ENCODE assay signal across 14 cellular contexts in the genomic region with DNA sequence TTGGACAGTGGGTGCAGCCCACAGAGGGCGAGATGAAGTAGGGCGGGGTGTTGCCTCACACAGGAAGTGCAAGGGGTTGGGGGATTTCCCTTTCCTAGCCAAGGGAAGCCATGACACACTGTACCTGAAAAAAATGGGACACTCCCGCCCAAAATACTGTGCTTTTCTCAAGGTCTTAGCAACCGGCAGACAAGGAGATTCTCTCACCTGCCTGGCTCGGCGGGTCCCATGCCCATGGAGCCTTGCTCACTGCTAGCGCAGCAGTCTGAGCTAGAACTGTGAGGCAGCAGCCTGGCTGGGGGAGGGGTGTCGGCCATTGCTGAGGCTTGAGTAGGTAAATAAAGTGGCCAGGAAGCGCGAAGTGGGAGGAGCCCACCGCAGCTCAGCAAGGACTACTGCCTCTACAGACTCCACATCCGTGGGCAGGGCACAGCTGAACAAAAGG.
A peak's percentile ranks its signal among the peaks of the same experiment; 100 is the strongest.
DNase-seq lines count a peak whose midpoint lies in the region; ATAC-seq and TF ChIP-seq lines count a peak whose summit lies in the region.
"Had no signal": no experiment of that assay in that cellular context is flagged by ENCODE, and none has a peak within 500 bp of the region (broad histone marks: within the 10 kb centered on the region; RNA-seq: fewer than 3 reads in every experiment).

No MANE protein-coding gene starts in this region.

- no peak overlapping the region for H2AFZ ChIP-seq in DND-41 (ENCODE audit: low read depth, low read length)
- no peak overlapping the region for H2AFZ ChIP-seq in neural progenitor cell (replicated peaks)

- DNase-seq in DND-41 (peak; percentile 12), T-helper 2 cell (peak in 3 of 5 experiments; percentile 4 to 83 (median 68)), neural progenitor cell (ENCODE audit: low spot score) (peak; percentile 19), coronary artery (ENCODE audit: low spot score) (no peak), hypothalamus (lab: John Stamatoyannopoulos, UW) (no peak), RWPE1 (ENCODE audit: low spot score) (no peak)
- peak; percentile 36 for DNase-seq in activated naive CD4-positive, alpha-beta T cell treated with anti-CD3 and anti-CD28 coated beads, Interleukin-2, amount 10 ng/mL, durations not matched to agents 7 days and 5 days
- no peak for DNase-seq in stimulated activated naive B cell treated with anti-CD40 and anti-IgM and Interleukin-4, amounts not matched to agents 10 μg/mL and 1 μg/mL and 100 μg/mL, for 72 hours
- DNase-seq: aorta, HCEC 1CT, midbrain, NCI-H2171, psoas muscle had no signal

- H3K4me1 ChIP-seq in DND-41 (ENCODE audit: insufficient read depth, low read length) (peaks cover 42% of the 10 kb centered on the region), neural progenitor cell (no peaks in the 10 kb centered on the region)
- H3K4me1 ChIP-seq: psoas muscle had no signal

- H3K36me3 Mint-ChIP-seq in activated naive CD4-positive, alpha-beta T cell treated with anti-CD3 and anti-CD28 coated beads, Interleukin-2, amount 10 ng/mL, durations not matched to agents 7 days and 5 days = peaks cover 61% of the 10 kb centered on the region
- peaks cover 42% of the 10 kb centered on the region for H3K36me3 Mint-ChIP-seq in neural progenitor cell
- H3K36me3 Mint-ChIP-seq in stimulated activated naive B cell treated with anti-CD40 and anti-IgM and Interleukin-4, amounts not matched to agents 10 μg/mL and 1 μg/mL and 100 μg/mL, for 72 hours = peaks cover 67 to 82% of the 10 kb centered on the region in 2 donors

- H3K4me3 Mint-ChIP-seq in activated naive CD4-positive, alpha-beta T cell treated with anti-CD3 and anti-CD28 coated beads, Interleukin-2, amount 10 ng/mL, durations not matched to agents 7 days and 5 days = no peak overlapping the region
- no peak overlapping the region for H3K4me3 Mint-ChIP-seq in neural progenitor cell
- H3K4me3 Mint-ChIP-seq in stimulated activated naive B cell treated with anti-CD40 and anti-IgM and Interleukin-4, amounts not matched to agents 10 μg/mL and 1 μg/mL and 100 μg/mL, for 72 hours = no peak overlapping the region

- H3K4me2 ChIP-seq in DND-41 (ENCODE audit: insufficient read depth, low read length) = no peak overlapping the region
- no peak overlapping the region for H3K4me2 ChIP-seq in neural progenitor cell

- H3K9me3 Mint-ChIP-seq in activated naive CD4-positive, alpha-beta T cell treated with anti-CD3 and anti-CD28 coated beads, Interleukin-2, amount 10 ng/mL, durations not matched to agents 7 days and 5 days = peaks cover 41% of the 10 kb centered on the region
- H3K9me3 Mint-ChIP-seq in neural progenitor cell = peaks cover 24% of the 10 kb centered on the region
- H3K9me3 Mint-ChIP-seq in stimulated activated naive B cell treated with anti-CD40 and anti-IgM and Interleukin-4, amounts not matched to agents 10 μg/mL and 1 μg/mL and 100 μg/mL, for 72 hours = peaks cover 18 to 25% of the 10 kb centered on the region in 2 donors

- no peak overlapping the region for H3K9ac ChIP-seq in DND-41 (ENCODE audit: low read depth, low read length)
- H3K9ac ChIP-seq in neural progenitor cell = no peak overlapping the region

- CTCF ChIA-PET in activated naive CD4-positive, alpha-beta T cell treated with anti-CD3 and anti-CD28 coated beads, Interleukin-2, amount 10 ng/mL, durations not matched to agents 7 days and 5 days (lab: Charles Lee) = no interaction called here
- CTCF ChIA-PET in RWPE1 (lab: Yijun Ruan, JAX) = interaction anchor here (0.7 kb wide), 1 partner anchor 35 kb away, joined by 4 read pairs; no protein-coding TSS in a partner anchor

- no peaks in the 10 kb centered on the region for H3K27me3 Mint-ChIP-seq in activated naive CD4-positive, alpha-beta T cell treated with anti-CD3 and anti-CD28 coated beads, Interleukin-2, amount 10 ng/mL, durations not matched to agents 7 days and 5 days
- no peaks in the 10 kb centered on the region for H3K27me3 Mint-ChIP-seq in neural progenitor cell (ENCODE audit: insufficient read depth, low read depth)
- H3K27me3 Mint-ChIP-seq in stimulated activated naive B cell treated with anti-CD40 and anti-IgM and Interleukin-4, amounts not matched to agents 10 μg/mL and 1 μg/mL and 100 μg/mL, for 72 hours = no peaks in the 10 kb centered on the region

- H3K9me3 ChIP-seq in DND-41 (ENCODE audit: insufficient read depth, low read length, severe bottlenecking) (no peaks in the 10 kb centered on the region), neural progenitor cell (ENCODE audit: low read depth) (no peaks in the 10 kb centered on the region)
- H3K9me3 ChIP-seq: psoas muscle had no signal

- H4K20me1 ChIP-seq in DND-41 (ENCODE audit: insufficient read depth, low read length) (no peaks in the 10 kb centered on the region), neural progenitor cell (ENCODE audit: low read depth) (no peaks in the 10 kb centered on the region)

- H3K27ac ChIP-seq in DND-41 (ENCODE audit: low read length) (0 out of 2 replicates have a peak overlapping the region, but pooled peaks have one; percentile 50), neural progenitor cell (no peak overlapping the region), coronary artery (no peak overlapping the region), RWPE1 (no peak overlapping the region)
- H3K27ac ChIP-seq: psoas muscle, SK-N-MC had no signal

- peaks cover 55% of the 10 kb centered on the region for H3K4me1 Mint-ChIP-seq in activated naive CD4-positive, alpha-beta T cell treated with anti-CD3 and anti-CD28 coated beads, Interleukin-2, amount 10 ng/mL, durations not matched to agents 7 days and 5 days
- H3K4me1 Mint-ChIP-seq in neural progenitor cell = no peaks in the 10 kb centered on the region
- H3K4me1 Mint-ChIP-seq in stimulated activated naive B cell treated with anti-CD40 and anti-IgM and Interleukin-4, amounts not matched to agents 10 μg/mL and 1 μg/mL and 100 μg/mL, for 72 hours = peaks cover 9 to 27% of the 10 kb centered on the region in 2 donors

- no peak for ATAC-seq in DND-41 (ENCODE audit: insufficient read depth, low read depth)
- ATAC-seq in stimulated activated naive B cell treated with anti-CD40 and anti-IgM and Interleukin-4, amounts not matched to agents 10 μg/mL and 1 μg/mL and 100 μg/mL, for 72 hours (replicated peaks) = no peak
- ATAC-seq: psoas muscle had no signal

- no peaks in the 10 kb centered on the region for H3K27me3 ChIP-seq in DND-41 (ENCODE audit: insufficient read depth, low read length, poor library complexity)
- no peaks in the 10 kb centered on the region for H3K27me3 ChIP-seq in neural progenitor cell

- H3K4me3 ChIP-seq in DND-41 (ENCODE audit: low read depth in 1 of 2, low read length in 2 of 2) (no peak overlapping the region), neural progenitor cell (no peak overlapping the region), coronary artery (no peak overlapping the region)
- H3K4me3 ChIP-seq: psoas muscle, SK-N-MC had no signal

- peaks cover 7% of the 10 kb centered on the region; the same call in 1 of the 2 replicates for H3K36me3 ChIP-seq in DND-41 (ENCODE audit: insufficient read depth, low read length)
- no peaks in the 10 kb centered on the region for H3K36me3 ChIP-seq in neural progenitor cell

- POLR2A ChIA-PET in RWPE1 (lab: Yijun Ruan, JAX; ENCODE audit: low non-redundant PET) = no interaction called here

- TF ChIP-seq CTCF in DND-41 (IDR thresholded peaks at IDR 0.05; ENCODE audit: borderline replicate concordance, extremely low read depth, low read length, poor library complexity, severe bottlenecking) = no peak
- no peak for TF ChIP-seq CTCF in neural progenitor cell (IDR thresholded peaks at IDR 0.05)
- no peak for TF ChIP-seq CTCF in coronary artery (IDR thresholded peaks at IDR 0.05)
- TF ChIP-seq CTCF in RWPE1 (conservative IDR thresholded peaks at IDR 0.05; ENCODE audit: low read depth) = no peak

- no peaks in the 10 kb centered on the region for H3F3A ChIP-seq in neural progenitor cell (ENCODE audit: low read depth)

- peak overlapping the region; percentile 56 for H3K27ac Mint-ChIP-seq in activated naive CD4-positive, alpha-beta T cell treated with anti-CD3 and anti-CD28 coated beads, Interleukin-2, amount 10 ng/mL, durations not matched to agents 7 days and 5 days
- H3K27ac Mint-ChIP-seq in neural progenitor cell = no peak overlapping the region
- no peak overlapping the region for H3K27ac Mint-ChIP-seq in stimulated activated naive B cell treated with anti-CD40 and anti-IgM and Interleukin-4, amounts not matched to agents 10 μg/mL and 1 μg/mL and 100 μg/mL, for 72 hours

- H3K79me2 ChIP-seq in DND-41 (ENCODE audit: insufficient read depth, low read length) (no peaks in the 10 kb centered on the region), neural progenitor cell (ENCODE audit: low read depth) (no peaks in the 10 kb centered on the region)

Comparison
In these comparisons a context has a peak if more than half of its experiments do, and no peak if none do; other contexts are left out.
1. DNase-seq: peak in DND-41 (single experiment), T-helper 2 cell (3 of 5), activated naive CD4-positive, alpha-beta T cell treated with anti-CD3 and anti-CD28 coated beads, Interleukin-2, amount 10 ng/mL, durations not matched to agents 7 days and 5 days (single experiment) and neural progenitor cell (single experiment); none in coronary artery (single experiment), hypothalamus (0 of 51), RWPE1 (single experiment) and stimulated activated naive B cell treated with anti-CD40 and anti-IgM and Interleukin-4, amounts not matched to agents 10 μg/mL and 1 μg/mL and 100 μg/mL, for 72 hours (single experiment).